21 cellular contexts compared by ENCODE assay signal in the genomic region with DNA sequence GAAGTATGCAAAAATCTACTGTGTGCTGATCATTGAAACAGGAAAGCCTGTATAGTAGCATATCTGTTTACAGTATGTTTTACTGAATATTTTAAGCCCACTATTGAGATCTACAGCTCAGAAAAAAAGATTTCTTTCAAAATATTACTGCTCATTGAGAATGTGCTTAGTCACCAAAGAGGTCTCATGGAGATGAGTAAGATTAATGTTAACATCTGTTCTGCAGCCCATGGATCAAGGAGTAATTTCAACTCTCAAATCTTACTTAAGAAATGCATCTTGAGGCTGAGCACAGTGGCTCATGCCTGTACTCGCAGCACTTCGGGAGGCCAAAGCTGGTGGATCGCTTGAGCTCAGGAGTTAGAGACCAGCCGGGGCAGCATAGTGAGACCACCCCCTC. TPM values are rescaled to one million over a fixed set of nuclear protein-coding genes. Genes with fewer than 3 reads are reported as not detected.
A peak's percentile ranks its signal among the peaks of the same experiment; 100 is the strongest.
DNase-seq lines count a peak whose midpoint lies in the region; ATAC-seq and TF ChIP-seq lines count a peak whose summit lies in the region.
"Had no signal": no experiment of that assay in that cellular context is flagged by ENCODE, and none has a peak within 500 bp of the region (broad histone marks: within the 10 kb centered on the region; RNA-seq: fewer than 3 reads in every experiment).

No MANE protein-coding gene starts in this region.

- ATAC-seq in HG03108 (IDR thresholded peaks at IDR 0.05; ENCODE audit: unreplicated experiment) = no peak

- H3K27ac ChIP-seq in SK-N-MC (peak overlapping the region; percentile 52; the same call in 1 of the 2 replicates), osteoblast (ENCODE audit: low read depth, low read length) (no peak overlapping the region), vagina (no peak overlapping the region)
- H3K27ac ChIP-seq: 22Rv1, ascending aorta, KMS-11, tibial artery had no signal

- intact Hi-C loops in vagina (cut with DNase I) = no loop called here

- TF ChIP-seq CTCF in osteoblast (IDR thresholded peaks at IDR 0.05; ENCODE audit: extremely low read depth, low read depth, low read length) (no peak), vagina (IDR thresholded peaks at IDR 0.05) (no peak)

- no peak overlapping the region for H3K9ac ChIP-seq in SK-N-MC (ENCODE audit: insufficient read length)
- H3K9ac ChIP-seq: KMS-11 had no signal

- no peaks in the 10 kb centered on the region for H3K27me3 Mint-ChIP-seq in T-helper 2 cell treated with Interferon-gamma antibody and Interleukin-4, amounts not matched to agents 5 μg/mL and 100 μg/mL, for 36 hours (ENCODE audit: low read depth)

- H3K4me1 Mint-ChIP-seq in T-helper 2 cell treated with Interferon-gamma antibody and Interleukin-4, amounts not matched to agents 5 μg/mL and 100 μg/mL, for 36 hours (ENCODE audit: low read depth) = peaks cover 35% of the 10 kb centered on the region

- TF ChIP-seq POLR2A in erythroblast (IDR thresholded peaks at IDR 0.05; ENCODE audit: low read length) (no peak), vagina (IDR thresholded peaks at IDR 0.05) (no peak)

- H3K27me3 ChIP-seq in osteoblast (ENCODE audit: insufficient read depth, low read length) (no peaks in the 10 kb centered on the region), vagina (no peaks in the 10 kb centered on the region)
- H3K27me3 ChIP-seq: ascending aorta, tibial artery had no signal

- no peak overlapping the region for H3K27ac Mint-ChIP-seq in T-helper 2 cell treated with Interferon-gamma antibody and Interleukin-4, amounts not matched to agents 5 μg/mL and 100 μg/mL, for 36 hours

- H3K79me2 ChIP-seq in osteoblast (ENCODE audit: insufficient read depth, low read length) = peaks cover 93% of the 10 kb centered on the region

- peaks cover 49% of the 10 kb centered on the region for H3K36me3 Mint-ChIP-seq in T-helper 2 cell treated with Interferon-gamma antibody and Interleukin-4, amounts not matched to agents 5 μg/mL and 100 μg/mL, for 36 hours (ENCODE audit: low read depth)

- no peak overlapping the region for H3K4me3 Mint-ChIP-seq in T-helper 2 cell treated with Interferon-gamma antibody and Interleukin-4, amounts not matched to agents 5 μg/mL and 100 μg/mL, for 36 hours

- no peak overlapping the region for H3K4me2 ChIP-seq in osteoblast (ENCODE audit: insufficient read depth, low read length)
- H3K4me2 ChIP-seq: KMS-11 had no signal

- peak; percentile 18 for DNase-seq in NCI-H82 (lab: John Stamatoyannopoulos, UW)
- no peak for DNase-seq in NCI-H82 treated with DMSO at 0.1 percent for 48 hours (lab: John Stamatoyannopoulos, UW; ENCODE audit: unreplicated experiment)
- DNase-seq in SK-N-MC (ENCODE audit: low read depth, low spot score) = no peak
- peak; percentile 27 to 36 for DNase-seq in erythroblast (lab: John Stamatoyannopoulos, UW)
- DNase-seq in osteoblast (ENCODE audit: insufficient read length, low spot score, missing footprints) = peak; percentile 62
- no peak for DNase-seq in vagina (ENCODE audit: extremely low spot score in 2 of 2)
- no peak for DNase-seq in T-helper 2 cell treated with Interferon-gamma antibody and Interleukin-4, amounts not matched to agents 5 μg/mL and 100 μg/mL, for 36 hours (ENCODE audit: low spot score)
- DNase-seq: activated CD8-positive, alpha-beta memory T cell treated with anti-CD3 and anti-CD28 coated beads, Interleukin-2, amount 50 U/mL, for 4 hours; DMS 273 treated with DMSO at 0.1 percent for 48 hours; effector CD4-positive, alpha-beta T cell; hippocampal formation; NCI-H187; occipital lobe; SIG-M5; stimulated activated CD4-positive, alpha-beta T cell treated with anti-CD3 and anti-CD28 coated beads, Interleukin-12 subunit alpha, Interleukin-12 subunit beta, amount 100 ng/mL, for 4 hours; tibial artery had no signal

- no peak overlapping the region for H2AFZ ChIP-seq in osteoblast (ENCODE audit: low read length)

- H4K20me1 ChIP-seq in osteoblast (ENCODE audit: insufficient read depth, low read length) = peaks cover 43% of the 10 kb centered on the region

- H3K9me3 ChIP-seq in SK-N-MC (ENCODE audit: low read depth, low read length) = peaks cover 17% of the 10 kb centered on the region; the same call in 1 of the 2 replicates
- no peaks in the 10 kb centered on the region for H3K9me3 ChIP-seq in osteoblast (ENCODE audit: low read depth, low read length)
- no peaks in the 10 kb centered on the region for H3K9me3 ChIP-seq in vagina
- H3K9me3 ChIP-seq: ascending aorta, tibial artery had no signal

- H3K4me1 ChIP-seq in osteoblast (ENCODE audit: insufficient read depth, low read length) (peaks cover 15% of the 10 kb centered on the region), vagina (peaks cover 54% of the 10 kb centered on the region)

- no peaks in the 10 kb centered on the region for H3K9me3 Mint-ChIP-seq in T-helper 2 cell treated with Interferon-gamma antibody and Interleukin-4, amounts not matched to agents 5 μg/mL and 100 μg/mL, for 36 hours

- no peak overlapping the region for H3K4me3 ChIP-seq in SK-N-MC
- no peak overlapping the region for H3K4me3 ChIP-seq in osteoblast (ENCODE audit: insufficient read depth, low read length)
- H3K4me3 ChIP-seq in vagina = no peak overlapping the region
- H3K4me3 ChIP-seq: ascending aorta, lung, tibial artery had no signal

- H3K36me3 ChIP-seq in SK-N-MC (ENCODE audit: insufficient read depth, low read length) (peaks cover 59% of the 10 kb centered on the region), osteoblast (ENCODE audit: insufficient read depth, low read length) (peaks cover 19% of the 10 kb centered on the region), vagina (peaks cover 0 to 18% of the 10 kb centered on the region in 2 donors)

RNA-seq across cellular contexts. Expression of gene RNF4, which starts 3.3 kb away (rescaled TPM):
- total RNA-seq in osteoblast (68.8 and 76.0 TPM in 2 replicates), vagina (30.2 TPM)

RNA-seq across cellular contexts. Expression of gene CFAP99, which starts 53.4 kb away (rescaled TPM):
- under 0.01 TPM in 2 replicates for total RNA-seq in osteoblast
- total RNA-seq in vagina = not detected
- total RNA-seq: ascending aorta, occipital lobe had no signal

RNA-seq across cellular contexts. Expression of gene ZFYVE28, which starts 53.7 kb away (rescaled TPM):
- total RNA-seq in osteoblast (9.7 and 10.5 TPM in 2 replicates), vagina (11.3 TPM)

Comparison
In these comparisons a context has a peak if more than half of its experiments do, and no peak if none do; other contexts are left out.
1. DNase-seq: peak in NCI-H82 (single experiment), erythroblast (2 of 2) and osteoblast (single experiment); none in NCI-H82 treated with DMSO at 0.1 percent for 48 hours (single experiment), SK-N-MC (single experiment), vagina (0 of 2) and T-helper 2 cell treated with Interferon-gamma antibody and Interleukin-4, amounts not matched to agents 5 μg/mL and 100 μg/mL, for 36 hours (single experiment).